ENCODE assay signal across 8 cellular contexts in genomic region chr20:815914-816606, GRCh38.
A peak's percentile ranks its signal among the peaks of the same experiment; 100 is the strongest.
DNase-seq lines count a peak whose midpoint lies in the region; ATAC-seq and TF ChIP-seq lines count a peak whose summit lies in the region.

No MANE protein-coding gene starts in this region.

- H3K27ac ChIP-seq in iPS DF 6.9 (ENCODE audit: low read length) = no peak overlapping the region

- no peaks in the 10 kb centered on the region for H3K4me1 ChIP-seq in iPS DF 6.9 (ENCODE audit: control insufficient read depth, insufficient read depth, low read length)

- H3K36me3 ChIP-seq in iPS DF 6.9 (ENCODE audit: control insufficient read depth, insufficient read depth, low read length) = no peaks in the 10 kb centered on the region

- no CpG with 5 or more reads among the region's 13 CpGs for WGBS in iPS DF 6.9 (ENCODE audit: insufficient coverage, insufficient read length)

- no peaks in the 10 kb centered on the region for H3K27me3 ChIP-seq in iPS DF 6.9 (ENCODE audit: control insufficient read depth, insufficient read depth, low read length)

- no peak for ATAC-seq in GM21360 (IDR thresholded peaks at IDR 0.05; ENCODE audit: unreplicated experiment)

- DNase-seq in NCI-H1694 (lab: John Stamatoyannopoulos, UW) (peak; percentile 54), T-helper 9 cell (peak; percentile 58), astrocyte of the hippocampus (ENCODE audit: low read depth, low spot score) (peak; percentile 73), iPS DF 6.9 (ENCODE audit: low read depth, low spot score) (peak; percentile 82), cerebellar nuclear complex (lab: John Stamatoyannopoulos, UW) (no peak)
- DNase-seq in stimulated activated CD4-positive, alpha-beta T cell treated with anti-CD3 and anti-CD28 coated beads, Interleukin-15, amount 100 ng/mL, for 1 hour (ENCODE audit: low read depth in 1 of 2, low spot score in 1 of 2) = peak; percentile 38 to 49

- no peaks in the 10 kb centered on the region for H3K9me3 ChIP-seq in iPS DF 6.9 (ENCODE audit: control insufficient read depth, insufficient read depth, low read length)

- TF ChIP-seq CTCF in GM12873 (IDR thresholded peaks at IDR 0.05; ENCODE audit: insufficient read depth, low read depth, low read length, missing control alignments) = peak; percentile 99

- H3K4me3 ChIP-seq in iPS DF 6.9 (ENCODE audit: low read length) = no peak overlapping the region

Comparison
In these comparisons a context has a peak if more than half of its experiments do, and no peak if none do; other contexts are left out.
1. DNase-seq: peak in NCI-H1694 (single experiment), T-helper 9 cell (single experiment), astrocyte of the hippocampus (single experiment), iPS DF 6.9 (single experiment) and stimulated activated CD4-positive, alpha-beta T cell treated with anti-CD3 and anti-CD28 coated beads, Interleukin-15, amount 100 ng/mL, for 1 hour (2 of 2); none in cerebellar nuclear complex (0 of 2).